9 cellular contexts compared by ENCODE assay signal in genomic region chr17:80263253-80264047, GRCh38. TPM values are rescaled to one million over a fixed set of nuclear protein-coding genes. Genes with fewer than 3 reads are reported as not detected.
DNase-seq lines count a peak whose midpoint lies in the region; FAIRE-seq and TF ChIP-seq lines count a peak whose summit lies in the region.
"Had no signal": no experiment of that assay in that cellular context is flagged by ENCODE, and none has a peak within 500 bp of the region (broad histone marks: within the 10 kb centered on the region; RNA-seq: fewer than 3 reads in every experiment).

No MANE protein-coding gene starts in this region.

- no peak overlapping the region for H2AFZ ChIP-seq in keratinocyte (ENCODE audit: control insufficient read depth, low read length)

- H4K20me1 ChIP-seq in keratinocyte (ENCODE audit: control insufficient read depth, extremely low read depth, insufficient read depth, low read length): no peaks in the 10 kb centered on the region

- dilution Hi-C loops in keratinocyte (cut with MboI; ENCODE audit: extremely low pct_ligation_motif_present, low sequenced_read_pairs): no loop called here

- DNase-seq in C1 segment of cervical spinal cord (lab: John Stamatoyannopoulos, UW) (peak in 9 of 14 donors; percentile 17 to 63 (median 33)), GM19239 (ENCODE audit: insufficient read length, low spot score) (peak; percentile 83), T-helper 1 cell (peak; percentile 66 to 94 (median 80)), astrocyte of the cerebellum (ENCODE audit: low read depth) (peak; percentile 45), keratinocyte (ENCODE audit: low read depth, low spot score) (no peak), HuH-7.5 (ENCODE audit: low spot score) (no peak)
- DNase-seq in stimulated activated CD4-positive, alpha-beta T cell treated with anti-CD3 and anti-CD28 coated beads, Interleukin-1b, Interleukin-23, amount 100 ng/mL, for 48 hours: peak; percentile 91

- FAIRE-seq in GM19239 (lab: Jason Lieb, UNC) (peak; percentile 100), keratinocyte (lab: Jason Lieb, UNC) (no peak)

- H3K9me3 ChIP-seq in HUES6 (ENCODE audit: control insufficient read depth, insufficient read depth, low read depth, low read length): no peaks in the 10 kb centered on the region
- no peaks in the 10 kb centered on the region for H3K9me3 ChIP-seq in keratinocyte (ENCODE audit: control insufficient read depth, low read depth, low read length)

- H3K4me2 ChIP-seq in keratinocyte (ENCODE audit: control insufficient read depth, extremely low read depth, insufficient read depth, low read depth, low read length): peak overlapping the region; percentile 85

- H3K4me1 ChIP-seq in HUES6 (ENCODE audit: control insufficient read depth, insufficient read depth, low read length) (peaks cover 33% of the 10 kb centered on the region), keratinocyte (ENCODE audit: control insufficient read depth, extremely low read depth, insufficient read depth, low read length) (peaks cover 20% of the 10 kb centered on the region)

- H3K27me3 ChIP-seq in HUES6 (ENCODE audit: control insufficient read depth, insufficient read depth, low read length) (no peaks in the 10 kb centered on the region), keratinocyte (ENCODE audit: control insufficient read depth, extremely low read depth, insufficient read depth, low read length) (no peaks in the 10 kb centered on the region)

- peak overlapping the region; percentile 28 for H3K9ac ChIP-seq in HUES6 (ENCODE audit: low read length)
- peak overlapping the region; percentile 28 for H3K9ac ChIP-seq in keratinocyte (ENCODE audit: control insufficient read depth, extremely low read depth, insufficient read depth, low read length)

- no peaks in the 10 kb centered on the region for H3K9me1 ChIP-seq in keratinocyte (ENCODE audit: control insufficient read depth, extremely low read depth, insufficient read depth, low read length)

- H3K27ac ChIP-seq in HUES6 (ENCODE audit: low read depth, low read length) (peak overlapping the region; percentile 48; the same call in 1 of the 2 replicates), keratinocyte (ENCODE audit: control insufficient read depth, insufficient read depth, low read length) (peak overlapping the region; percentile 24)

- H3K36me3 ChIP-seq in HUES6 (ENCODE audit: control insufficient read depth, insufficient read depth, low read length) (peaks cover 19% of the 10 kb centered on the region), keratinocyte (ENCODE audit: control insufficient read depth in 2 of 2, extremely low read depth in 1 of 2, insufficient read depth in 2 of 2, low read length in 2 of 2) (peaks cover 12 to 16% of the 10 kb centered on the region in 2 experiments)

- H3K4me3 ChIP-seq in HUES6 (ENCODE audit: low read depth, low read length): no peak overlapping the region
- no peak overlapping the region for H3K4me3 ChIP-seq in astrocyte of the cerebellum (ENCODE audit: low read depth, low read length)
- peak overlapping the region in 2 of 3 experiments; percentile 5 to 17 for H3K4me3 ChIP-seq in keratinocyte (ENCODE audit: control insufficient read depth in 2 of 3, extremely low read depth in 1 of 3, insufficient read depth in 2 of 3, low read depth in 1 of 3, low read length in 3 of 3)
- H3K4me3 ChIP-seq: SK-N-MC had no signal

- in situ Hi-C loops in astrocyte of the cerebellum (cut with HindIII; ENCODE audit: low sequenced_read_pairs): no loop called here

- no peak for TF ChIP-seq CTCF in astrocyte of the cerebellum (IDR thresholded peaks at IDR 0.05; ENCODE audit: low read depth, low read length, missing control alignments)
- no peak for TF ChIP-seq CTCF in keratinocyte (optimal IDR thresholded peaks at IDR 0.05 in 1 of 3, IDR thresholded peaks at IDR 0.05 in 1 of 3, conservative IDR thresholded peaks at IDR 0.05 in 1 of 3; ENCODE audit: extremely low read depth in 1 of 3, insufficient read depth in 2 of 3, low read length in 3 of 3)

- H3K79me2 ChIP-seq in keratinocyte (ENCODE audit: control insufficient read depth, insufficient read depth, low read length): peaks cover 14% of the 10 kb centered on the region

RNA-seq across cellular contexts. Expression of gene RNF213, which starts 2.8 kb away (rescaled TPM):
- 21.0 to 34.1 TPM (median 24.4 TPM) in 3 replicates for polyA plus RNA-seq in keratinocyte
- 23.0 TPM for polyA plus RNA-seq in keratinocyte (2011; ENCODE audit: low read depth)
- polyA plus RNA-seq in keratinocyte (2011; cell fraction: cytosol; rRNA removed): 13.2 and 15.6 TPM in 2 replicates
- polyA plus RNA-seq in keratinocyte (2011; cell fraction: nucleus; rRNA removed): 131 and 145 TPM in 2 replicates
- polyA plus RNA-seq in keratinocyte (2012; ENCODE audit: low replicate concordance): 25.2 and 36.9 TPM in 2 replicates
- 71.4 to 308 TPM (median 91.8 TPM) in 3 replicates for polyA minus RNA-seq in keratinocyte
- 36.4 TPM for polyA minus RNA-seq in keratinocyte (2011; cell fraction: cytosol; rRNA and poly(A)+ RNA removed)
- polyA minus RNA-seq in keratinocyte (2011; cell fraction: nucleus; rRNA and poly(A)+ RNA removed): 154 and 249 TPM in 2 replicates

RNA-seq across cellular contexts. Expression of gene SLC26A11, which starts 43.2 kb away (rescaled TPM):
- polyA plus RNA-seq in keratinocyte: 2.2 to 4.7 TPM (median 3.0 TPM) in 3 replicates
- 2.0 TPM for polyA plus RNA-seq in keratinocyte (2011; ENCODE audit: low read depth)
- 1.3 and 2.6 TPM in 2 replicates for polyA plus RNA-seq in keratinocyte (2011; cell fraction: cytosol; rRNA removed)
- 15.7 and 21.6 TPM in 2 replicates for polyA plus RNA-seq in keratinocyte (2011; cell fraction: nucleus; rRNA removed)
- polyA plus RNA-seq in keratinocyte (2012; ENCODE audit: low replicate concordance): 3.8 and 5.7 TPM in 2 replicates
- polyA minus RNA-seq in keratinocyte: 2.2 to 5.7 TPM (median 3.2 TPM) in 3 replicates
- 3.3 TPM for polyA minus RNA-seq in keratinocyte (2011; cell fraction: cytosol; rRNA and poly(A)+ RNA removed)
- polyA minus RNA-seq in keratinocyte (2011; cell fraction: nucleus; rRNA and poly(A)+ RNA removed): 11.2 and 12.5 TPM in 2 replicates

RNA-seq across cellular contexts. Expression of gene SGSH, which starts 43.3 kb away (rescaled TPM):
- polyA plus RNA-seq in keratinocyte: 8.9 to 21.5 TPM (median 9.6 TPM) in 3 replicates
- polyA plus RNA-seq in keratinocyte (2011; ENCODE audit: low read depth): 7.2 TPM
- 5.2 and 9.1 TPM in 2 replicates for polyA plus RNA-seq in keratinocyte (2011; cell fraction: cytosol; rRNA removed)
- 89.8 and 106 TPM in 2 replicates for polyA plus RNA-seq in keratinocyte (2011; cell fraction: nucleus; rRNA removed)
- polyA plus RNA-seq in keratinocyte (2012; ENCODE audit: low replicate concordance): 11.3 and 23.7 TPM in 2 replicates
- 10.0 to 31.6 TPM (median 10.1 TPM) in 3 replicates for polyA minus RNA-seq in keratinocyte
- polyA minus RNA-seq in keratinocyte (2011; cell fraction: cytosol; rRNA and poly(A)+ RNA removed): 14.4 TPM
- 28.7 and 33.2 TPM in 2 replicates for polyA minus RNA-seq in keratinocyte (2011; cell fraction: nucleus; rRNA and poly(A)+ RNA removed)

Comparison
In these comparisons a context has a peak if more than half of its experiments do, and no peak if none do; other contexts are left out.
1. DNase-seq: peak in C1 segment of cervical spinal cord (9 of 14), GM19239 (single experiment), T-helper 1 cell (5 of 5), astrocyte of the cerebellum (single experiment) and stimulated activated CD4-positive, alpha-beta T cell treated with anti-CD3 and anti-CD28 coated beads, Interleukin-1b, Interleukin-23, amount 100 ng/mL, for 48 hours (single experiment); none in keratinocyte (single experiment) and HuH-7.5 (single experiment).
2. H3K4me3 ChIP-seq: peak in keratinocyte (2 of 3); none in HUES6 (single experiment) and astrocyte of the cerebellum (single experiment).